19 cellular contexts compared by ENCODE assay signal in genomic region chr16:85288869-85289660, GRCh38.
DNase-seq lines count a peak whose midpoint lies in the region; ATAC-seq and TF ChIP-seq lines count a peak whose summit lies in the region.
"Had no signal": no experiment of that assay in that cellular context is flagged by ENCODE, and none has a peak within 500 bp of the region (broad histone marks: within the 10 kb centered on the region; RNA-seq: fewer than 3 reads in every experiment).

No MANE protein-coding gene starts in this region.

- peak overlapping the region; percentile 97 for H3K27ac Mint-ChIP-seq in glutamatergic neuron (ENCODE audit: unreplicated experiment)
- no peak overlapping the region for H3K27ac Mint-ChIP-seq in effector memory CD8-positive, alpha-beta T cell
- H3K27ac Mint-ChIP-seq in naive thymus-derived CD8-positive, alpha-beta T cell, result peak overlapping the region in 1 of 10 donors; percentile 28
- H3K27ac Mint-ChIP-seq: CD4-positive, alpha-beta T cell had no signal

- H3K4me1 ChIP-seq in NT2/D1 (ENCODE audit: insufficient read depth, insufficient read length), result peaks cover 20% of the 10 kb centered on the region

- no peaks in the 10 kb centered on the region for H3K9me3 ChIP-seq in NT2/D1 (ENCODE audit: insufficient read depth, low read length)
- H3K9me3 ChIP-seq: Caco-2 had no signal

- no peak overlapping the region for H3K4me3 ChIP-seq in NT2/D1 (ENCODE audit: insufficient read length, low read depth)

- POLR2A ChIA-PET in naive thymus-derived CD8-positive, alpha-beta T cell (lab: Charles Lee), result no interaction called here

- no peaks in the 10 kb centered on the region for H3K27me3 ChIP-seq in NT2/D1 (ENCODE audit: insufficient read depth, insufficient read length)

- H3K27me3 Mint-ChIP-seq in glutamatergic neuron (ENCODE audit: unreplicated experiment), result peaks cover 21% of the 10 kb centered on the region
- H3K27me3 Mint-ChIP-seq in effector memory CD8-positive, alpha-beta T cell, result peaks cover 7 to 37% of the 10 kb centered on the region in 2 donors
- H3K27me3 Mint-ChIP-seq in naive thymus-derived CD8-positive, alpha-beta T cell, result no peaks in the 10 kb centered on the region
- H3K27me3 Mint-ChIP-seq: CD4-positive, alpha-beta T cell had no signal

- H3K9me3 Mint-ChIP-seq in glutamatergic neuron (ENCODE audit: unreplicated experiment), result peaks cover 21% of the 10 kb centered on the region
- H3K9me3 Mint-ChIP-seq in effector memory CD8-positive, alpha-beta T cell, result no peaks in the 10 kb centered on the region
- H3K9me3 Mint-ChIP-seq in naive thymus-derived CD8-positive, alpha-beta T cell, result no peaks in the 10 kb centered on the region
- H3K9me3 Mint-ChIP-seq: CD4-positive, alpha-beta T cell; H9 had no signal

- peak overlapping the region; percentile 3 for H3K9ac ChIP-seq in NT2/D1 (ENCODE audit: insufficient read length, low read depth)

- TF ChIP-seq CTCF in glutamatergic neuron (IDR thresholded peaks at IDR 0.05; ENCODE audit: partially characterized antibody, unreplicated experiment), result no peak

- H3K36me3 ChIP-seq in NT2/D1 (ENCODE audit: insufficient read depth, insufficient read length, low read length), result no peaks in the 10 kb centered on the region

- peaks cover 50% of the 10 kb centered on the region for H3K4me1 Mint-ChIP-seq in glutamatergic neuron (ENCODE audit: low read depth, unreplicated experiment)
- no peaks in the 10 kb centered on the region for H3K4me1 Mint-ChIP-seq in effector memory CD8-positive, alpha-beta T cell (ENCODE audit: low read depth in 2 of 2)
- no peaks in the 10 kb centered on the region for H3K4me1 Mint-ChIP-seq in naive thymus-derived CD8-positive, alpha-beta T cell

- no peak overlapping the region for H3K4me3 Mint-ChIP-seq in glutamatergic neuron (ENCODE audit: unreplicated experiment)
- H3K4me3 Mint-ChIP-seq in effector memory CD8-positive, alpha-beta T cell, result no peak overlapping the region
- no peak overlapping the region for H3K4me3 Mint-ChIP-seq in naive thymus-derived CD8-positive, alpha-beta T cell
- H3K4me3 Mint-ChIP-seq: CD4-positive, alpha-beta T cell; H9 had no signal

- no peak for ATAC-seq in effector memory CD8-positive, alpha-beta T cell (replicated peaks)
- ATAC-seq in naive thymus-derived CD8-positive, alpha-beta T cell, result no peak
- ATAC-seq: PC-3 had no signal

- H3K36me3 Mint-ChIP-seq in glutamatergic neuron (ENCODE audit: unreplicated experiment), result no peaks in the 10 kb centered on the region
- no peaks in the 10 kb centered on the region for H3K36me3 Mint-ChIP-seq in effector memory CD8-positive, alpha-beta T cell (ENCODE audit: insufficient read depth)
- no peaks in the 10 kb centered on the region for H3K36me3 Mint-ChIP-seq in naive thymus-derived CD8-positive, alpha-beta T cell

- DNase-seq in NT2/D1 (ENCODE audit: low read depth, low spot score) (no peak), glutamatergic neuron (peak; percentile 17), mucosa of gallbladder (ENCODE audit: low spot score) (peak; percentile 56), NCI-H1436 treated with DMSO at 0.1 percent for 48 hours (lab: John Stamatoyannopoulos, UW) (no peak), NCI-H82 treated with DMSO at 0.1 percent for 48 hours (lab: John Stamatoyannopoulos, UW; ENCODE audit: unreplicated experiment) (no peak)
- no peak for DNase-seq in effector memory CD8-positive, alpha-beta T cell
- no peak for DNase-seq in naive thymus-derived CD8-positive, alpha-beta T cell
- DNase-seq: AML-193; Caco-2; CD4-positive, alpha-beta T cell; GDM1; H9; NCI-H1105; NCI-H1694 treated with DMSO at 0.1 percent for 48 hours; NCI-H510A; NCI-H748 treated with DMSO at 0.1 percent for 48 hours; PC-3; RPMI8226; SIG-M5 had no signal

Comparison
In these comparisons a context has a peak if more than half of its experiments do, and no peak if none do; other contexts are left out.
1. DNase-seq: peak in glutamatergic neuron (single experiment) and mucosa of gallbladder (single experiment); none in NT2/D1 (single experiment), NCI-H1436 treated with DMSO at 0.1 percent for 48 hours (single experiment), NCI-H82 treated with DMSO at 0.1 percent for 48 hours (single experiment), effector memory CD8-positive, alpha-beta T cell (0 of 3) and naive thymus-derived CD8-positive, alpha-beta T cell (0 of 10).